Comparison of ENCODE assay signal across 29 cellular contexts in the genomic region with DNA sequence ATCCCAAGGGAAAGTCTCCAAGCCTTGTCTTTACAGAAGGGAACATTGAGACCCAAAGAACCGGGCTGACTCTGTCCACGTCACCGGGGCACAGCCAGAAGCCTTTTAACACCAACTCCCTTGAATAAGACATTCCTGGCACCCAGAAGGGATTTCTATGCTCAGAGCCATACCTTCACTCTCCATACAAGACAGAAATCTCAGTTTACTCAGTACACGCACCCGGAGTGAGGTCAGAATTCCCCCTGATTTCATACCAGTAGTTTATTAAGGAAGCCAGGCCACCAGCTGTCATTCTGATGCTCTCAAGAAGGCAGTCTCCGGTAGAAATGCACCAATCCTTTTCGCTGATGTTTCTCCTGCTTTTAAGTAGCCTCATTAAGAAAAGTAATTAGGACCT.
"Had no signal": no experiment of that assay in that cellular context is flagged by ENCODE, and none has a peak within 500 bp of the region (broad histone marks: within the 10 kb centered on the region; RNA-seq: fewer than 3 reads in every experiment).

No MANE protein-coding gene starts in this region.

- H3K9me3 ChIP-seq: MG63, SJCRH30 had no signal

- H3K4me3 ChIP-seq: MG63, SJCRH30, SK-N-MC had no signal

- H3K27me3 ChIP-seq: MG63, SJCRH30 had no signal

- H3K36me3 ChIP-seq: MG63, SJCRH30, WERI-Rb-1 had no signal

- H3K27me3 Mint-ChIP-seq: activated naive CD8-positive, alpha-beta T cell; brain had no signal

- H3K27ac Mint-ChIP-seq: activated CD4-positive, alpha-beta memory T cell treated with anti-CD3 and anti-CD28 coated beads, Interleukin-2, amount 10 ng/mL, durations not matched to agents 7 days and 5 days; activated naive CD4-positive, alpha-beta T cell treated with anti-CD3 and anti-CD28 coated beads, Interleukin-2, amount 10 ng/mL, durations not matched to agents 7 days and 5 days; activated naive CD8-positive, alpha-beta T cell; activated naive CD8-positive, alpha-beta T cell treated with anti-CD3 and anti-CD28 coated beads, Interleukin-2, amount 50 U/mL, for 24 hours; brain had no signal

- H3K4me3 Mint-ChIP-seq: activated CD4-positive, alpha-beta memory T cell treated with anti-CD3 and anti-CD28 coated beads, Interleukin-2, amount 10 ng/mL, durations not matched to agents 7 days and 5 days; activated naive CD4-positive, alpha-beta T cell treated with anti-CD3 and anti-CD28 coated beads, Interleukin-2, amount 10 ng/mL, durations not matched to agents 7 days and 5 days; activated naive CD8-positive, alpha-beta T cell; activated naive CD8-positive, alpha-beta T cell treated with anti-CD3 and anti-CD28 coated beads, Interleukin-2, amount 50 U/mL, for 24 hours; brain had no signal

- H3K4me1 Mint-ChIP-seq: activated CD4-positive, alpha-beta memory T cell treated with anti-CD3 and anti-CD28 coated beads, Interleukin-2, amount 10 ng/mL, durations not matched to agents 7 days and 5 days; activated naive CD4-positive, alpha-beta T cell treated with anti-CD3 and anti-CD28 coated beads, Interleukin-2, amount 10 ng/mL, durations not matched to agents 7 days and 5 days; activated naive CD8-positive, alpha-beta T cell treated with anti-CD3 and anti-CD28 coated beads, Interleukin-2, amount 50 U/mL, for 24 hours had no signal

- DNase-seq: activated CD4-positive, alpha-beta memory T cell treated with anti-CD3 and anti-CD28 coated beads, Interleukin-2, amount 10 ng/mL, durations not matched to agents 7 days and 5 days; activated CD4-positive, alpha-beta T cell treated with anti-CD3 and anti-CD28 coated beads for 1 hour; activated CD4-positive, alpha-beta T cell treated with anti-CD3 and anti-CD28 coated beads for 48 hours; activated CD4-positive, CD25-positive, alpha-beta regulatory T cell; activated effector memory CD4-positive, alpha-beta T cell treated with Interleukin-2 at 50 U/mL for 16 hours; activated naive CD4-positive, alpha-beta T cell treated with anti-CD3 and anti-CD28 coated beads, Interleukin-2, amount 10 ng/mL, durations not matched to agents 7 days and 5 days; activated naive CD8-positive, alpha-beta T cell treated with anti-CD3 and anti-CD28 coated beads, Interleukin-2, amount 50 U/mL, for 24 hours; activated T-cell treated with anti-CD3 and anti-CD28 coated beads, Interleukin-2, amount 50 U/mL, for 48 hours; anterior cingulate cortex; caudate nucleus; Kasumi-1; KG1; MG63; NCI-H1048; NCI-H1105 treated with DMSO at 0.1 percent for 48 hours; NCI-H1436; NCI-H1694; NCI-H1930; NCI-H2081 treated with DMSO at 0.1 percent for 48 hours; NCI-H345; NCI-H524 treated with DMSO at 0.1 percent for 48 hours; SHP77; SJCRH30; T1000; WERI-Rb-1 had no signal

- H3K27ac ChIP-seq: SJCRH30, SK-N-MC, WERI-Rb-1 had no signal

- ATAC-seq: activated naive CD8-positive, alpha-beta T cell treated with anti-CD3 and anti-CD28 coated beads, Interleukin-2, amount 50 U/mL, for 24 hours; Panc1 had no signal

- H3K36me3 Mint-ChIP-seq: activated naive CD4-positive, alpha-beta T cell treated with anti-CD3 and anti-CD28 coated beads, Interleukin-2, amount 10 ng/mL, durations not matched to agents 7 days and 5 days; activated naive CD8-positive, alpha-beta T cell had no signal

- H3K4me1 ChIP-seq: SJCRH30 had no signal
